8 cellular contexts compared by ENCODE assay signal in the genomic region with DNA sequence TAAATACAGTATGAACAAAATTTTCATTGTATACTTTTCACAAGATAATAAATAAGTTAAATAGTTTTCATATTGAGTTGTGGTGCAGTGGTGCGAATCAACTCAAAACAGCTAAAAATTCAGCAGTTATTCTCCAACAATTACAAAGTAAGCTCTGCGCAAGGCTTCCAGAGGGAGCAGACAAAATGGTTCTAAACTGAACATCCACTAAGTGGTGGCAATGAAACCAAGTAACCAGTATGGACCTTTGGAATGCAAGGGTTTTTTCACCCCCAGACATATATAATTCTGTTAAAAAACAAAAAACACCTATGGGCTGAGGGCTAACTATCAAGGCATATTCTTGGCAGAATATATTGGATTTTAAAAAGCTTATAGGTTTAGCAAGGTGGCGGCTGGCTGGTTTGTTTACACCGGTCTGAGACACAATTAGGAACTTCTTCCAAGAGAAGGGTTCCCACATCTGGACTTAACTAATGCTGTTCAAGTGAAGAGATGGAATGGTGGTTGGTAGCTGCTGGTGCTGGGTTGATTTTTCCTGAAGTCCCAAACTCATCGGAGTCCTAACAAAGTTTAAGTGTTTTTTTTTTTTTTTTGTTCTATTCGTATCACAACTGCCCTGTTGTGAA. TPM values are rescaled to one million over a fixed set of nuclear protein-coding genes. Genes with fewer than 3 reads are reported as not detected.
DNase-seq lines count a peak whose midpoint lies in the region; ATAC-seq lines count a peak whose summit lies in the region.

No MANE protein-coding gene starts in this region.

- ATAC-seq in activated naive CD4-positive, alpha-beta T cell treated with anti-CD3 and anti-CD28 coated beads, Interleukin-2, amount 50 U/mL, for 72 hours = no peak
- no peak for ATAC-seq in stimulated activated effector memory CD8-positive, alpha-beta T cell treated with anti-CD3 and anti-CD28 coated beads, Interleukin-12 subunit alpha, Interleukin-12 subunit beta, amount 100 ng/mL, for 72 hours
- ATAC-seq in GM21367 (IDR thresholded peaks at IDR 0.05; ENCODE audit: unreplicated experiment) = no peak

- no peaks in the 10 kb centered on the region for H3K9me3 Mint-ChIP-seq in T-helper 1 cell treated with Interleukin-12 subunit alpha and Interleukin-12 subunit beta and Interleukin-4 antibody, amounts not matched to agents 30 μg/mL and 1 μg/mL, for 36 hours
- no peaks in the 10 kb centered on the region for H3K9me3 Mint-ChIP-seq in activated naive CD4-positive, alpha-beta T cell treated with anti-CD3 and anti-CD28 coated beads, Interleukin-2, amount 50 U/mL, for 72 hours
- no peaks in the 10 kb centered on the region for H3K9me3 Mint-ChIP-seq in stimulated activated effector memory CD8-positive, alpha-beta T cell treated with anti-CD3 and anti-CD28 coated beads, Interleukin-12 subunit alpha, Interleukin-12 subunit beta, amount 100 ng/mL, for 72 hours

- H3K36me3 Mint-ChIP-seq in T-helper 1 cell treated with Interleukin-12 subunit alpha and Interleukin-12 subunit beta and Interleukin-4 antibody, amounts not matched to agents 30 μg/mL and 1 μg/mL, for 36 hours (ENCODE audit: low read depth) = peaks cover 40% of the 10 kb centered on the region
- peaks cover 27 to 34% of the 10 kb centered on the region in 2 donors for H3K36me3 Mint-ChIP-seq in activated naive CD4-positive, alpha-beta T cell treated with anti-CD3 and anti-CD28 coated beads, Interleukin-2, amount 50 U/mL, for 72 hours
- H3K36me3 Mint-ChIP-seq in stimulated activated effector memory CD8-positive, alpha-beta T cell treated with anti-CD3 and anti-CD28 coated beads, Interleukin-12 subunit alpha, Interleukin-12 subunit beta, amount 100 ng/mL, for 72 hours = peaks cover 93% of the 10 kb centered on the region

- H3K4me1 Mint-ChIP-seq in T-helper 1 cell treated with Interleukin-12 subunit alpha and Interleukin-12 subunit beta and Interleukin-4 antibody, amounts not matched to agents 30 μg/mL and 1 μg/mL, for 36 hours (ENCODE audit: low read depth) = peaks cover 47% of the 10 kb centered on the region
- peaks cover 56% of the 10 kb centered on the region for H3K4me1 Mint-ChIP-seq in stimulated activated effector memory CD8-positive, alpha-beta T cell treated with anti-CD3 and anti-CD28 coated beads, Interleukin-12 subunit alpha, Interleukin-12 subunit beta, amount 100 ng/mL, for 72 hours

- peak overlapping the region; percentile 96 for H3K4me3 Mint-ChIP-seq in T-helper 1 cell treated with Interleukin-12 subunit alpha and Interleukin-12 subunit beta and Interleukin-4 antibody, amounts not matched to agents 30 μg/mL and 1 μg/mL, for 36 hours
- H3K4me3 Mint-ChIP-seq in stimulated activated effector memory CD8-positive, alpha-beta T cell treated with anti-CD3 and anti-CD28 coated beads, Interleukin-12 subunit alpha, Interleukin-12 subunit beta, amount 100 ng/mL, for 72 hours = peak overlapping the region; percentile 85

- peak overlapping the region; percentile 84 for H3K4me3 ChIP-seq in iPS-11a (ENCODE audit: low read depth, low read length)

- H3K27me3 Mint-ChIP-seq in T-helper 1 cell treated with Interleukin-12 subunit alpha and Interleukin-12 subunit beta and Interleukin-4 antibody, amounts not matched to agents 30 μg/mL and 1 μg/mL, for 36 hours (ENCODE audit: low read depth) = no peaks in the 10 kb centered on the region

- DNase-seq in T-helper 1 cell (no peak), SKM-1 treated with dmso at 0.1 percent for 144 hours (lab: John Stamatoyannopoulos, UW; ENCODE audit: unreplicated experiment) (no peak), amygdala (lab: John Stamatoyannopoulos, UW) (no peak)
- DNase-seq in activated naive CD4-positive, alpha-beta T cell treated with anti-CD3 and anti-CD28 coated beads, Interleukin-2, amount 50 U/mL, for 72 hours (ENCODE audit: low spot score in 2 of 2) = no peak
- no peak for DNase-seq in stimulated activated effector memory CD8-positive, alpha-beta T cell treated with anti-CD3 and anti-CD28 coated beads, Interleukin-12 subunit alpha, Interleukin-12 subunit beta, amount 100 ng/mL, for 72 hours (ENCODE audit: low spot score in 2 of 2)

- peak overlapping the region; percentile 97 for H3K27ac Mint-ChIP-seq in T-helper 1 cell treated with Interleukin-12 subunit alpha and Interleukin-12 subunit beta and Interleukin-4 antibody, amounts not matched to agents 30 μg/mL and 1 μg/mL, for 36 hours
- peak overlapping the region; percentile 95 to 98 for H3K27ac Mint-ChIP-seq in activated naive CD4-positive, alpha-beta T cell treated with anti-CD3 and anti-CD28 coated beads, Interleukin-2, amount 50 U/mL, for 72 hours
- H3K27ac Mint-ChIP-seq in stimulated activated effector memory CD8-positive, alpha-beta T cell treated with anti-CD3 and anti-CD28 coated beads, Interleukin-12 subunit alpha, Interleukin-12 subunit beta, amount 100 ng/mL, for 72 hours = peak overlapping the region; percentile 99

RNA-seq across cellular contexts. Expression of a gene that starts 2.9 kb away (rescaled TPM):
- total RNA-seq in activated naive CD4-positive, alpha-beta T cell treated with anti-CD3 and anti-CD28 coated beads, Interleukin-2, amount 50 U/mL, for 72 hours = 10 to 100 TPM; 27.3 to 70.4 TPM
